Comparison of ENCODE assay signal across 21 cellular contexts in the genomic region with DNA sequence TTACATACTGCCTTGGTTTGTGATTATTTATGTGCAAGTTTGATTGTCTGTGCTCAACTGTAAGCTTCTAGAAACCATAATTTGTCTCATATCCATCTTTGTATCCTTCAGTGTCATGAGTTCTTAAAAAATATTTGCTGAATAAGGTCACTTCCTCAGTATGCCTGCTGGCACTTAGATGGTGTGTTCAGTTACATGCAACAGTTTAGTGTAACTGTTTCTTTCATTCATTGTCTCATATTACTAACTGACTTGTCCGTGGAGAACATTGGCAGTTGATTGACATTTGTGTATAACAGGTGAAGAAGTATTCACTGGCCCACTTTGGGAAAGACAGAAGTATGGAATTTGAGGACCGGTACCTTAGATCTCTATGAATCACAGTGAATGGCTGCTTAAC.
"Had no signal": no experiment of that assay in that cellular context is flagged by ENCODE, and none has a peak within 500 bp of the region (broad histone marks: within the 10 kb centered on the region; RNA-seq: fewer than 3 reads in every experiment).

No MANE protein-coding gene starts in this region.

- H3K27ac Mint-ChIP-seq: activated naive CD4-positive, alpha-beta T cell treated with anti-CD3 and anti-CD28 coated beads for 36 hours; activated naive CD8-positive, alpha-beta T cell treated with anti-CD3 and anti-CD28 coated beads, Interleukin-2, amount 50 U/mL, for 24 hours; activated T-helper 2 cell treated with anti-CD3 and anti-CD28 coated beads, Interferon-gamma antibody, Interleukin-2, Interleukin-4, amounts not matched to agents 10 μg/mL and 5 μg/mL and 100 μg/mL, durations not matched to agents 14 hours and 24 hours and 36 hours; naive B cell; T-helper 17 cell had no signal

- H3K27me3 Mint-ChIP-seq: activated naive CD8-positive, alpha-beta T cell treated with anti-CD3 and anti-CD28 coated beads, Interleukin-2, amount 50 U/mL, for 24 hours; T-helper 17 cell had no signal

- H3K4me1 ChIP-seq: breast epithelium, foreskin keratinocyte, testis, upper lobe of right lung had no signal

- H3K4me1 Mint-ChIP-seq: activated naive CD8-positive, alpha-beta T cell treated with anti-CD3 and anti-CD28 coated beads, Interleukin-2, amount 50 U/mL, for 24 hours; naive B cell; T-helper 17 cell had no signal

- H3K27me3 ChIP-seq: ascending aorta, breast epithelium, foreskin keratinocyte, ovary, sigmoid colon, stomach, testis, upper lobe of right lung had no signal

- H3K27ac ChIP-seq: breast epithelium, foreskin keratinocyte, ovary, sigmoid colon, stomach, testis, upper lobe of right lung, WERI-Rb-1 had no signal

- DNase-seq: activated CD4-positive, alpha-beta T cell treated with anti-CD3 and anti-CD28 coated beads, Interleukin-2, amount 50 U/mL, for 48 hours; activated naive CD4-positive, alpha-beta T cell treated with anti-CD3 and anti-CD28 coated beads for 36 hours; activated naive CD8-positive, alpha-beta T cell treated with anti-CD3 and anti-CD28 coated beads, Interleukin-2, amount 50 U/mL, for 24 hours; erythroblast; foreskin keratinocyte; head of caudate nucleus; left colon; midbrain; naive B cell; ovary; sigmoid colon; stimulated activated CD4-positive, alpha-beta T cell treated with anti-CD3 and anti-CD28 coated beads, Interleukin-1b, Interleukin-23, amount 100 ng/mL, for 48 hours; stomach; T-helper 17 cell; testis; upper lobe of right lung; WERI-Rb-1 had no signal

- H3K4me3 ChIP-seq: ascending aorta, breast epithelium, lung, ovary, sigmoid colon, stomach, testis, upper lobe of right lung had no signal

- H3K9me3 ChIP-seq: ascending aorta, breast epithelium, ovary, sigmoid colon, stomach, testis, upper lobe of right lung had no signal

- H3K36me3 ChIP-seq: ascending aorta, breast epithelium, ovary, sigmoid colon, stomach, upper lobe of right lung, WERI-Rb-1 had no signal

- H3K36me3 Mint-ChIP-seq: naive B cell had no signal

- ATAC-seq: activated naive CD8-positive, alpha-beta T cell treated with anti-CD3 and anti-CD28 coated beads, Interleukin-2, amount 50 U/mL, for 24 hours; foreskin keratinocyte; left colon; T-helper 17 cell; upper lobe of right lung had no signal

- H3K9me3 Mint-ChIP-seq: activated naive CD4-positive, alpha-beta T cell treated with anti-CD3 and anti-CD28 coated beads for 36 hours; activated naive CD8-positive, alpha-beta T cell treated with anti-CD3 and anti-CD28 coated beads, Interleukin-2, amount 50 U/mL, for 24 hours; activated T-helper 2 cell treated with anti-CD3 and anti-CD28 coated beads, Interferon-gamma antibody, Interleukin-2, Interleukin-4, amounts not matched to agents 10 μg/mL and 5 μg/mL and 100 μg/mL, durations not matched to agents 14 hours and 24 hours and 36 hours had no signal

- H3K4me3 Mint-ChIP-seq: activated naive CD4-positive, alpha-beta T cell treated with anti-CD3 and anti-CD28 coated beads for 36 hours; activated naive CD8-positive, alpha-beta T cell treated with anti-CD3 and anti-CD28 coated beads, Interleukin-2, amount 50 U/mL, for 24 hours; naive B cell; T-helper 17 cell had no signal
